Comparison of ENCODE assay signal across 8 cellular contexts in genomic region chr11:61870429-61871039, GRCh38. TPM values are rescaled to one million over a fixed set of nuclear protein-coding genes. Genes with fewer than 3 reads are reported as not detected.
DNase-seq lines count a peak whose midpoint lies in the region; ATAC-seq and TF ChIP-seq lines count a peak whose summit lies in the region.

No MANE protein-coding gene starts in this region.

- intact Hi-C loops in activated CD4-positive, alpha-beta T cell treated with anti-CD3 and anti-CD28 coated beads, Interleukin-2, amount 10 ng/mL, durations not matched to agents 24 days and 14 days (cut with micrococcal nuclease) = loop anchor here (1.0 kb wide), 4 partner anchors 21 to 238 kb away; partner anchors contain the start of gene FADS3
- intact Hi-C loops in adrenal gland (cut with DNase I) = no loop called here

- no peak overlapping the region for H3K27ac Mint-ChIP-seq in activated CD4-positive, alpha-beta T cell treated with anti-CD3 and anti-CD28 coated beads, Interleukin-2, amount 10 ng/mL, durations not matched to agents 24 days and 14 days
- peak overlapping the region in 1 of 2 donors; percentile 33 for H3K27ac Mint-ChIP-seq in activated naive CD4-positive, alpha-beta T cell treated with anti-CD3 and anti-CD28 coated beads, Interleukin-2, amount 50 U/mL, for 72 hours

- WGBS in adrenal gland, 4 donors = 45 to 63% (median 61%) methylated on average over 13 to 14 of the region's 14 CpGs
- 45% methylated on average over 13 of the region's 14 CpGs for WGBS in suprapubic skin

- no peak for ATAC-seq in GM18517 (IDR thresholded peaks at IDR 0.05; ENCODE audit: unreplicated experiment)
- no peak for ATAC-seq in activated naive CD4-positive, alpha-beta T cell treated with anti-CD3 and anti-CD28 coated beads, Interleukin-2, amount 50 U/mL, for 72 hours

- H3K36me3 Mint-ChIP-seq in activated CD4-positive, alpha-beta T cell treated with anti-CD3 and anti-CD28 coated beads, Interleukin-2, amount 10 ng/mL, durations not matched to agents 24 days and 14 days (ENCODE audit: low read depth) = peaks cover 8% of the 10 kb centered on the region
- H3K36me3 Mint-ChIP-seq in activated naive CD4-positive, alpha-beta T cell treated with anti-CD3 and anti-CD28 coated beads, Interleukin-2, amount 50 U/mL, for 72 hours = no peaks in the 10 kb centered on the region

- TF ChIP-seq EP300 in suprapubic skin (IDR thresholded peaks at IDR 0.05) = no peak

- no peak for TF ChIP-seq POLR2A in adrenal gland (IDR thresholded peaks at IDR 0.05)
- TF ChIP-seq POLR2A in suprapubic skin (IDR thresholded peaks at IDR 0.05) = no peak

- no peak for DNase-seq in activated CD4-positive, alpha-beta T cell treated with anti-CD3 and anti-CD28 coated beads, Interleukin-2, amount 10 ng/mL, durations not matched to agents 24 days and 14 days
- no peak for DNase-seq in activated CD4-positive, alpha-beta T cell treated with anti-CD3 and anti-CD28 coated beads, Interleukin-2, amount 50 U/mL, for 4 hours
- DNase-seq in adrenal gland (no peak), right atrium auricular region (ENCODE audit: low spot score) (no peak), suprapubic skin (ENCODE audit: low spot score in 2 of 2) (no peak), NCI-H146 treated with DMSO at 0.1 percent for 48 hours (lab: John Stamatoyannopoulos, UW; ENCODE audit: unreplicated experiment) (no peak)
- no peak for DNase-seq in activated naive CD4-positive, alpha-beta T cell treated with anti-CD3 and anti-CD28 coated beads, Interleukin-2, amount 50 U/mL, for 72 hours (ENCODE audit: low spot score in 2 of 2)

- H3K4me3 ChIP-seq in adrenal gland (no peak overlapping the region), right atrium auricular region (no peak overlapping the region), suprapubic skin (peak overlapping the region; percentile 18)

- H3K4me3 Mint-ChIP-seq in activated CD4-positive, alpha-beta T cell treated with anti-CD3 and anti-CD28 coated beads, Interleukin-2, amount 10 ng/mL, durations not matched to agents 24 days and 14 days = peak overlapping the region; percentile 68

- no peaks in the 10 kb centered on the region for H3K9me3 Mint-ChIP-seq in activated CD4-positive, alpha-beta T cell treated with anti-CD3 and anti-CD28 coated beads, Interleukin-2, amount 10 ng/mL, durations not matched to agents 24 days and 14 days
- no peaks in the 10 kb centered on the region for H3K9me3 Mint-ChIP-seq in activated naive CD4-positive, alpha-beta T cell treated with anti-CD3 and anti-CD28 coated beads, Interleukin-2, amount 50 U/mL, for 72 hours

- H3K36me3 ChIP-seq in adrenal gland (replicated peaks in 1 of 2) (peaks cover 0 to 8% of the 10 kb centered on the region in 2 donors), right atrium auricular region (peaks cover 2% of the 10 kb centered on the region), suprapubic skin (no peaks in the 10 kb centered on the region)

- H3K4me1 Mint-ChIP-seq in activated CD4-positive, alpha-beta T cell treated with anti-CD3 and anti-CD28 coated beads, Interleukin-2, amount 10 ng/mL, durations not matched to agents 24 days and 14 days = peaks cover 7% of the 10 kb centered on the region

- no peaks in the 10 kb centered on the region for H3K27me3 Mint-ChIP-seq in activated CD4-positive, alpha-beta T cell treated with anti-CD3 and anti-CD28 coated beads, Interleukin-2, amount 10 ng/mL, durations not matched to agents 24 days and 14 days

- peak overlapping the region in 3 of 5 donors; percentile 26 to 60 (median 52) for H3K27ac ChIP-seq in adrenal gland
- H3K27ac ChIP-seq in right atrium auricular region = peak overlapping the region; percentile 47 to 58
- H3K27ac ChIP-seq in suprapubic skin = peak overlapping the region; percentile 65

- peaks cover 6 to 11% of the 10 kb centered on the region in 2 donors for H3K4me1 ChIP-seq in adrenal gland (replicated peaks in 1 of 2)
- H3K4me1 ChIP-seq in right atrium auricular region = peaks cover 0 to 41% of the 10 kb centered on the region in 2 donors
- peaks cover 26% of the 10 kb centered on the region for H3K4me1 ChIP-seq in suprapubic skin

- no peaks in the 10 kb centered on the region for H3K9me3 ChIP-seq in adrenal gland (replicated peaks in 1 of 3)
- no peaks in the 10 kb centered on the region for H3K9me3 ChIP-seq in right atrium auricular region
- H3K9me3 ChIP-seq in suprapubic skin = no peaks in the 10 kb centered on the region

- H3K27me3 ChIP-seq in adrenal gland (no peaks in the 10 kb centered on the region), right atrium auricular region (no peaks in the 10 kb centered on the region), suprapubic skin (peaks cover 5% of the 10 kb centered on the region)

- TF ChIP-seq CTCF in adrenal gland (IDR thresholded peaks at IDR 0.05) = no peak
- no peak for TF ChIP-seq CTCF in right atrium auricular region (IDR thresholded peaks at IDR 0.05)
- TF ChIP-seq CTCF in suprapubic skin (IDR thresholded peaks at IDR 0.05) = no peak

RNA-seq across cellular contexts. Expression of gene FADS3, which starts 20.8 kb away (rescaled TPM):
- 13.5 and 15.6 TPM in 2 replicates for total RNA-seq in activated CD4-positive, alpha-beta T cell treated with anti-CD3 and anti-CD28 coated beads, Interleukin-2, amount 10 ng/mL, durations not matched to agents 24 days and 14 days
- total RNA-seq in adrenal gland = 100 to 1,000 TPM in 6 of 8 donors, 10 to 100 TPM in 2; 74.5 to 145 (median 112) TPM
- 100 to 1,000 TPM in 2 of 3 donors, 10 to 100 TPM in 1; 98.2 to 175 (median 103) TPM for polyA plus RNA-seq in adrenal gland
- 10 to 100 TPM; 48.7 to 93.0 TPM for total RNA-seq in right atrium auricular region
- 10 to 100 TPM; 12.7 to 24.7 (median 17.9) TPM for total RNA-seq in suprapubic skin
- total RNA-seq in activated naive CD4-positive, alpha-beta T cell treated with anti-CD3 and anti-CD28 coated beads, Interleukin-2, amount 50 U/mL, for 72 hours = 10 to 100 TPM in 1 of 2 donors, 1 to 10 TPM in 1; 8.8 to 11.4 TPM

RNA-seq across cellular contexts. Expression of gene FADS2, which starts 42.4 kb away (rescaled TPM):
- 278 and 283 TPM in 2 replicates for total RNA-seq in activated CD4-positive, alpha-beta T cell treated with anti-CD3 and anti-CD28 coated beads, Interleukin-2, amount 10 ng/mL, durations not matched to agents 24 days and 14 days
- total RNA-seq in adrenal gland (1,000 to 10,000 TPM in 2 of 8 donors, 100 to 1,000 TPM in 6; 302 to 1,301 (median 562) TPM), right atrium auricular region (10 to 100 TPM in 1 of 2 donors, 1 to 10 TPM in 1; 5.1 to 10.2 TPM), suprapubic skin (100 to 1,000 TPM; 130 to 455 (median 327) TPM)
- polyA plus RNA-seq in adrenal gland = 1,000 to 10,000 TPM in 1 of 3 donors, 100 to 1,000 TPM in 2; 134 to 1,327 (median 153) TPM
- 10 to 100 TPM; 42.6 to 55.1 TPM for total RNA-seq in activated naive CD4-positive, alpha-beta T cell treated with anti-CD3 and anti-CD28 coated beads, Interleukin-2, amount 50 U/mL, for 72 hours

RNA-seq across cellular contexts. Expression of gene RAB3IL1, which starts 46.8 kb away (rescaled TPM):
- 0.12 and 0.26 TPM in 2 replicates for total RNA-seq in activated CD4-positive, alpha-beta T cell treated with anti-CD3 and anti-CD28 coated beads, Interleukin-2, amount 10 ng/mL, durations not matched to agents 24 days and 14 days
- 10 to 100 TPM; 10.9 to 23.7 (median 20.1) TPM for total RNA-seq in adrenal gland
- polyA plus RNA-seq in adrenal gland = 10 to 100 TPM in 2 of 3 donors, 1 to 10 TPM in 1; 2.7 to 17.4 (median 15.5) TPM
- total RNA-seq in right atrium auricular region = 10 to 100 TPM in 1 of 2 donors, 1 to 10 TPM in 1; 4.3 to 16.8 TPM
- total RNA-seq in suprapubic skin = 1 to 10 TPM; 2.6 to 8.9 (median 5.4) TPM
- total RNA-seq in activated naive CD4-positive, alpha-beta T cell treated with anti-CD3 and anti-CD28 coated beads, Interleukin-2, amount 50 U/mL, for 72 hours = under 1 TPM in 1 of 2 donors, not detected in 1; 0.33 TPM

RNA-seq across cellular contexts. Expression of gene FADS1, which starts 53.7 kb away (rescaled TPM):
- 92.5 and 94.7 TPM in 2 replicates for total RNA-seq in activated CD4-positive, alpha-beta T cell treated with anti-CD3 and anti-CD28 coated beads, Interleukin-2, amount 10 ng/mL, durations not matched to agents 24 days and 14 days
- total RNA-seq in adrenal gland = 100 to 1,000 TPM in 5 of 8 donors, 10 to 100 TPM in 3; 60.3 to 361 (median 102) TPM
- 100 to 1,000 TPM in 1 of 3 donors, 10 to 100 TPM in 2; 28.3 to 410 (median 32.1) TPM for polyA plus RNA-seq in adrenal gland
- 10 to 100 TPM; 21.8 to 28.4 TPM for total RNA-seq in right atrium auricular region
- 10 to 100 TPM; 16.4 to 69.6 (median 46.6) TPM for total RNA-seq in suprapubic skin
- 10 to 100 TPM; 16.1 to 28.9 TPM for total RNA-seq in activated naive CD4-positive, alpha-beta T cell treated with anti-CD3 and anti-CD28 coated beads, Interleukin-2, amount 50 U/mL, for 72 hours
